In genomic region chr12:27637524-27637923, GRCh38 we compare ENCODE assay signal across 25 cellular contexts. TPM values are rescaled to one million over a fixed set of nuclear protein-coding genes. Genes with fewer than 3 reads are reported as not detected.
"Had no signal": no experiment of that assay in that cellular context is flagged by ENCODE, and none has a peak within 500 bp of the region (broad histone marks: within the 10 kb centered on the region; RNA-seq: fewer than 3 reads in every experiment).

No MANE protein-coding gene starts in this region.

- H3K4me1 ChIP-seq: uterus had no signal

- H3K36me3 Mint-ChIP-seq: memory B cell; natural killer cell treated with Interleukin-12 subunit alpha and Interleukin-12 subunit beta and Interleukin-15 and Interleukin-18, amount 100 ng/mL, for 72 hours; stimulated activated memory B cell treated with anti-CD40 and anti-IgM and Interleukin-4, amounts not matched to agents 10 μg/mL and 1 μg/mL and 100 μg/mL, for 72 hours had no signal

- H3K27me3 Mint-ChIP-seq: naive thymus-derived CD4-positive, alpha-beta T cell; progenitor cell of endocrine pancreas; stimulated activated naive CD8-positive, alpha-beta T cell treated with anti-CD3 and anti-CD28 coated beads, Interleukin-15, amount 100 ng/mL, for 72 hours; type B pancreatic cell had no signal

- ATAC-seq: mucosa of descending colon; naive thymus-derived CD4-positive, alpha-beta T cell; stimulated activated memory B cell treated with anti-CD40 and anti-IgM and Interleukin-4, amounts not matched to agents 10 μg/mL and 1 μg/mL and 100 μg/mL, for 72 hours had no signal

- H3K36me3 ChIP-seq: ovary, right lobe of liver, uterus had no signal

- H3K4me3 ChIP-seq: left ventricle myocardium inferior, mucosa of descending colon, ovary, right atrium auricular region, right lobe of liver, smooth muscle cell, tibial nerve, uterus had no signal

- H3K4me1 Mint-ChIP-seq: memory B cell; stimulated activated memory B cell treated with anti-CD40 and anti-IgM and Interleukin-4, amounts not matched to agents 10 μg/mL and 1 μg/mL and 100 μg/mL, for 72 hours had no signal

- H3K9me3 ChIP-seq: left ventricle myocardium inferior, mucosa of descending colon, ovary, right atrium auricular region, right lobe of liver, tibial nerve, uterus had no signal

- H3K27ac Mint-ChIP-seq: immature natural killer cell; memory B cell; naive thymus-derived CD4-positive, alpha-beta T cell; natural killer cell treated with Interleukin-12 subunit alpha and Interleukin-12 subunit beta and Interleukin-15 and Interleukin-18, amount 100 ng/mL, for 72 hours; progenitor cell of endocrine pancreas; stimulated activated memory B cell treated with anti-CD40 and anti-IgM and Interleukin-4, amounts not matched to agents 10 μg/mL and 1 μg/mL and 100 μg/mL, for 72 hours; type B pancreatic cell had no signal

- FAIRE-seq: islet of Langerhans had no signal

- H3K9me3 Mint-ChIP-seq: immature natural killer cell; memory B cell; natural killer cell treated with Interleukin-12 subunit alpha and Interleukin-12 subunit beta and Interleukin-15 and Interleukin-18, amount 100 ng/mL, for 72 hours; stimulated activated memory B cell treated with anti-CD40 and anti-IgM and Interleukin-4, amounts not matched to agents 10 μg/mL and 1 μg/mL and 100 μg/mL, for 72 hours; stimulated activated naive CD8-positive, alpha-beta T cell treated with anti-CD3 and anti-CD28 coated beads, Interleukin-15, amount 100 ng/mL, for 72 hours had no signal

- H3K4me2 ChIP-seq: smooth muscle cell had no signal

- H3K27ac ChIP-seq: left ventricle myocardium inferior, ovary, right atrium auricular region, right lobe of liver, tibial nerve, uterus had no signal

- H3K27me3 ChIP-seq: ovary, right atrium auricular region, right lobe of liver, tibial nerve, uterus had no signal

- DNase-seq: hypothalamus; immature natural killer cell; left ventricle myocardium inferior; midbrain; mucosa of descending colon; naive thymus-derived CD4-positive, alpha-beta T cell; ovary; right lobe of liver; stimulated activated CD4-positive, alpha-beta T cell treated with anti-CD3 and anti-CD28 coated beads, Interleukin-1b, Interleukin-23, amount 100 ng/mL, for 48 hours; stimulated activated CD4-positive, alpha-beta T cell treated with anti-CD3 and anti-CD28 coated beads, Interleukin-2, amount 100 ng/mL, for 48 hours; stimulated activated CD4-positive, alpha-beta T cell treated with anti-CD3 and anti-CD28 coated beads, Interleukin-4, amount 100 ng/mL, for 4 hours; stimulated activated CD8-positive, alpha-beta memory T cell treated with anti-CD3 and anti-CD28 coated beads, Interleukin-4, amount 100 ng/mL, for 48 hours; stimulated activated naive CD4-positive, alpha-beta T cell treated with Interleukin-2 at 50 U/mL for 16 hours; stimulated activated naive CD8-positive, alpha-beta T cell treated with anti-CD3 and anti-CD28 coated beads, Interleukin-15, amount 100 ng/mL, for 72 hours; substantia nigra; uterus had no signal

- H3K4me3 Mint-ChIP-seq: immature natural killer cell; memory B cell; naive thymus-derived CD4-positive, alpha-beta T cell; natural killer cell treated with Interleukin-12 subunit alpha and Interleukin-12 subunit beta and Interleukin-15 and Interleukin-18, amount 100 ng/mL, for 72 hours; stimulated activated memory B cell treated with anti-CD40 and anti-IgM and Interleukin-4, amounts not matched to agents 10 μg/mL and 1 μg/mL and 100 μg/mL, for 72 hours; type B pancreatic cell had no signal

RNA-seq across cellular contexts. Expression of gene REP15, which starts 58.7 kb away (rescaled TPM):
- total RNA-seq: tibial nerve had no signal
- polyA plus RNA-seq: immature natural killer cell; naive thymus-derived CD4-positive, alpha-beta T cell had no signal
